1 cellular context compared by ENCODE assay signal in genomic region chr17:2598166-2598565, GRCh38.
TF ChIP-seq lines count a peak whose summit lies in the region.

No MANE protein-coding gene starts in this region.

TF ChIP-seq in GM12878, 131 proteins besides CTCF, POLR2A, EP300 and RAD21 (continued from another document):
- no peak for TF ChIP-seq ZBTB4 (CRISPR knock-in tag; IDR thresholded peaks at IDR 0.05)
- no peak for TF ChIP-seq IRF3 (IDR thresholded peaks at IDR 0.05)
